11 cellular contexts compared by ENCODE assay signal in genomic region chr6:52566201-52566600, GRCh38. TPM values are rescaled to one million over a fixed set of nuclear protein-coding genes. Genes with fewer than 3 reads are reported as not detected.
DNase-seq lines count a peak whose midpoint lies in the region; ATAC-seq, FAIRE-seq and TF ChIP-seq lines count a peak whose summit lies in the region.
"Had no signal": no experiment of that assay in that cellular context is flagged by ENCODE, and none has a peak within 500 bp of the region (broad histone marks: within the 10 kb centered on the region; RNA-seq: fewer than 3 reads in every experiment).

No MANE protein-coding gene starts in this region.

- H3K9ac ChIP-seq in fibroblast of lung (ENCODE audit: insufficient read depth, low read length) = no peak overlapping the region

- H3K4me1 ChIP-seq in fibroblast of lung (ENCODE audit: control insufficient read depth, extremely low read depth, insufficient read depth, low read length) = peaks cover 47% of the 10 kb centered on the region

- TF ChIP-seq CTCF in GM12864 (IDR thresholded peaks at IDR 0.05; ENCODE audit: low read depth, low read length, missing control alignments) (no peak), fibroblast of lung (conservative IDR thresholded peaks at IDR 0.05 in 1 of 2, IDR thresholded peaks at IDR 0.05 in 1 of 2; ENCODE audit: low read depth in 1 of 2, low read length in 2 of 2) (no peak), foreskin fibroblast (IDR thresholded peaks at IDR 0.05; ENCODE audit: low read depth, low read length) (no peak), RWPE1 (conservative IDR thresholded peaks at IDR 0.05; ENCODE audit: low read depth) (no peak)

- peak; percentile 44 for DNase-seq in GM12864 (ENCODE audit: low read depth)
- DNase-seq in fibroblast of lung (ENCODE audit: low read depth in 2 of 2) = no peak
- DNase-seq in NCI-H1092 (lab: John Stamatoyannopoulos, UW) = no peak
- no peak for DNase-seq in foreskin fibroblast
- DNase-seq in RWPE1 (ENCODE audit: low spot score) = no peak
- no peak for DNase-seq in HTR-8/SVneo (ENCODE audit: insufficient read length, low spot score)
- DNase-seq: activated naive CD8-positive, alpha-beta T cell treated with anti-CD3 and anti-CD28 coated beads, Interleukin-2, amount 10 ng/mL, durations not matched to agents 7 days and 5 days had no signal

- H3K4me3 ChIP-seq in GM12864 (ENCODE audit: low read depth, low read length) (no peak overlapping the region), fibroblast of lung (replicated peaks in 1 of 4; ENCODE audit: control extremely low read depth in 1 of 4, insufficient read depth in 1 of 4, low read depth in 3 of 4, low read length in 4 of 4) (no peak overlapping the region), foreskin fibroblast (ENCODE audit: low read depth in 1 of 2, low read length in 2 of 2) (no peak overlapping the region)

- H2AFZ ChIP-seq in fibroblast of lung (ENCODE audit: low read length) = no peak overlapping the region

- H4K20me1 ChIP-seq in fibroblast of lung (ENCODE audit: control insufficient read depth, extremely low read depth, insufficient read depth, low read length) = peaks cover 3% of the 10 kb centered on the region

- FAIRE-seq in HTR-8/SVneo (lab: Jason Lieb, UNC) = no peak
- FAIRE-seq: urothelium cell line had no signal

- CTCF ChIA-PET in RWPE1 (lab: Yijun Ruan, JAX) = no interaction called here

- H3K4me2 ChIP-seq in fibroblast of lung (ENCODE audit: extremely low read depth, insufficient read depth, low read length) = no peak overlapping the region

- H3K27ac ChIP-seq in fibroblast of lung (ENCODE audit: insufficient read depth, low read length) = peak overlapping the region; percentile 87
- H3K27ac ChIP-seq in RWPE1 = no peak overlapping the region
- H3K27ac ChIP-seq: VCaP had no signal

- H3K9me3 ChIP-seq in fibroblast of lung (ENCODE audit: control insufficient read depth, insufficient read depth, low read depth, low read length) = no peaks in the 10 kb centered on the region

- no peaks in the 10 kb centered on the region for H3K27me3 ChIP-seq in fibroblast of lung (ENCODE audit: control insufficient read depth, insufficient read depth, low read length)

- peaks cover 96% of the 10 kb centered on the region for H3K79me2 ChIP-seq in fibroblast of lung (ENCODE audit: control insufficient read depth, insufficient read depth, low read length)

- ATAC-seq in GM21423 (IDR thresholded peaks at IDR 0.05; ENCODE audit: unreplicated experiment) = peak; percentile 51
- peak; percentile 52 for ATAC-seq in HG03442 (IDR thresholded peaks at IDR 0.05; ENCODE audit: unreplicated experiment)

- POLR2A ChIA-PET in RWPE1 (lab: Yijun Ruan, JAX; ENCODE audit: low non-redundant PET) = no interaction called here

- peaks cover 4% of the 10 kb centered on the region for H3K36me3 ChIP-seq in fibroblast of lung (ENCODE audit: control insufficient read depth, insufficient read depth, low read length)

RNA-seq across cellular contexts. Expression of gene TRAM2, which starts 10.7 kb away (rescaled TPM):
- 69.6 and 131 TPM in 2 replicates for total RNA-seq in fibroblast of lung
- polyA plus RNA-seq in fibroblast of lung = 155 and 252 TPM in 2 replicates
- 107 and 217 TPM in 2 replicates for polyA plus RNA-seq in fibroblast of lung (2012)
- 254 and 398 TPM in 2 replicates for polyA minus RNA-seq in fibroblast of lung (ENCODE audit: low replicate concordance)
